9 cellular contexts compared by ENCODE assay signal in the genomic region with DNA sequence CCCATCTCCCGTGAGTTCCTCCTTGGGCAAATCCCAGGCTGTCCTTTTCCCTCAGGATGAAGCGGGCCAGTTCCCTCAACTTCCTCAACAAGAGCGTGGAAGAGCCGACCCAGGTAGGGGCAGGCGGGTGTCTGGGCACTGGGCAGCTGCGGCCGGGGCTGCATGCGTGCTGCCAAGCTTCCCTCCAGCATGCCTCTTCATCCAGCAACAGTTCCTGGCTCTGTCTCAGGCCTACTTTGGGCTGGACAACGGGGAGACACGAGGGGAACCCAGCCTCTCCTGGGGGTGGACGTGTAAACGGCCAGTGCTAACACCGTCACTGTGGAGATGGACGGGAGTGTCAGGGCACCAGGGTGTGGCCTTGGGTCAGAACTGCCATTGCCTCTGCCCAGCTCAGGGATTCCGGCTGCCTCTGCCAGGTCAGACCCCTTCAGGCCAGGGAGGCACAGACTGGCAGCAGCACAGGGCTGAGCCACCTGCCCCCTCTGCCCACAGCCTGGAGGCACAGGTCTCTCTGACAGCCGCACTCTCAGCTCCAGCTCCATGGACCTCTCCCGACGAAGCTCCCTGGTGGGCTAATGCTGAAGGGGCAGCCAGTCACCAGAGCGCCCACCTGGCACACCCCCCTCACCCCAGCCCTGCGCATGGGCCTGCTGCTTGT. TPM values are rescaled to one million over a fixed set of nuclear protein-coding genes. Genes with fewer than 3 reads are reported as not detected.
DNase-seq lines count a peak whose midpoint lies in the region; ATAC-seq and TF ChIP-seq lines count a peak whose summit lies in the region.
"Had no signal": no experiment of that assay in that cellular context is flagged by ENCODE, and none has a peak within 500 bp of the region (broad histone marks: within the 10 kb centered on the region; RNA-seq: fewer than 3 reads in every experiment).

No MANE protein-coding gene starts in this region.

- peak overlapping the region; percentile 91 for H3K4me3 Mint-ChIP-seq in activated CD8-positive, alpha-beta T cell treated with anti-CD3 and anti-CD28 coated beads for 36 hours
- peak overlapping the region; percentile 79 for H3K4me3 Mint-ChIP-seq in glutamatergic neuron (ENCODE audit: unreplicated experiment)
- H3K4me3 Mint-ChIP-seq in stimulated activated effector memory CD8-positive, alpha-beta T cell treated with anti-CD3 and anti-CD28 coated beads, Interleukin-12 subunit alpha, Interleukin-12 subunit beta, amount 100 ng/mL, for 72 hours = peak overlapping the region; percentile 93

- DNase-seq in HCT116 (ENCODE audit: low read depth, low spot score) = no peak
- DNase-seq in activated CD8-positive, alpha-beta T cell treated with anti-CD3 and anti-CD28 coated beads for 36 hours = no peak
- no peak for DNase-seq in glutamatergic neuron
- no peak for DNase-seq in stimulated activated effector memory CD8-positive, alpha-beta T cell treated with anti-CD3 and anti-CD28 coated beads, Interleukin-12 subunit alpha, Interleukin-12 subunit beta, amount 100 ng/mL, for 72 hours (ENCODE audit: low spot score in 2 of 2)
- no peak for DNase-seq in NCI-H1417 treated with DMSO at 0.1 percent for 48 hours (lab: John Stamatoyannopoulos, UW)
- no peak for DNase-seq in OCI-M1 (lab: John Stamatoyannopoulos, UW)
- DNase-seq in GM20000 (ENCODE audit: low spot score) = no peak
- DNase-seq: activated CD8-positive, alpha-beta memory T cell treated with anti-CD3 and anti-CD28 coated beads, Interleukin-2, amount 50 U/mL, for 48 hours; NCI-H345 had no signal

- H4K20me1 ChIP-seq in HCT116 (ENCODE audit: insufficient read depth) = no peaks in the 10 kb centered on the region

- H3K79me2 ChIP-seq in HCT116 (ENCODE audit: insufficient read depth, low read length) = peaks cover 24% of the 10 kb centered on the region

- H2AFZ ChIP-seq in HCT116 (ENCODE audit: low read depth, low read length, poor library complexity, severe bottlenecking) = no peak overlapping the region

- intact Hi-C loops in HCT116 (cut with micrococcal nuclease) = no loop called here
- intact Hi-C loops in activated CD8-positive, alpha-beta T cell treated with anti-CD3 and anti-CD28 coated beads for 36 hours (cut with micrococcal nuclease) = no loop called here

- H3K9me3 ChIP-seq in HCT116 (ENCODE audit: control insufficient read depth in 1 of 2, insufficient read depth in 1 of 2, low read depth in 1 of 2, low read length in 2 of 2) = no peaks in the 10 kb centered on the region

- CTCF ChIA-PET in HCT116 (lab: Charles Lee) = interaction anchor here (2.6 kb wide), 1 partner anchor 23 kb away, joined by 8 read pairs; the partner anchor contains the start of gene YIF1A
- CTCF ChIA-PET in activated CD8-positive, alpha-beta T cell treated with anti-CD3 and anti-CD28 coated beads for 36 hours (lab: Charles Lee) = interaction anchor here (1.2 to 7.6 kb wide), 3 partner anchors 8 to 45 kb away, joined by 3 to 37 read pairs (median 3); no protein-coding TSS in a partner anchor

- no peak for ATAC-seq in HCT116
- ATAC-seq in activated CD8-positive, alpha-beta T cell treated with anti-CD3 and anti-CD28 coated beads for 36 hours = no peak
- ATAC-seq in stimulated activated effector memory CD8-positive, alpha-beta T cell treated with anti-CD3 and anti-CD28 coated beads, Interleukin-12 subunit alpha, Interleukin-12 subunit beta, amount 100 ng/mL, for 72 hours = no peak

- H3K27me3 Mint-ChIP-seq in activated CD8-positive, alpha-beta T cell treated with anti-CD3 and anti-CD28 coated beads for 36 hours = no peaks in the 10 kb centered on the region
- peaks cover 19% of the 10 kb centered on the region for H3K27me3 Mint-ChIP-seq in glutamatergic neuron (ENCODE audit: unreplicated experiment)

- RAD21 ChIA-PET in HCT116 (lab: Charles Lee; ENCODE audit: low non-redundant PET in 1 of 2, low total read pairs in 2 of 2, uncharacterized antibody in 2 of 2, unreplicated experiment in 2 of 2) = no interaction called here

- no TSS peak for BruUV-seq in HCT116 (replicated peaks; lab: Mats Ljungman, UMichigan)

- H3K4me1 Mint-ChIP-seq in activated CD8-positive, alpha-beta T cell treated with anti-CD3 and anti-CD28 coated beads for 36 hours (ENCODE audit: low read depth) = peaks cover 20% of the 10 kb centered on the region
- peaks cover 4% of the 10 kb centered on the region for H3K4me1 Mint-ChIP-seq in glutamatergic neuron (ENCODE audit: low read depth, unreplicated experiment)
- H3K4me1 Mint-ChIP-seq in stimulated activated effector memory CD8-positive, alpha-beta T cell treated with anti-CD3 and anti-CD28 coated beads, Interleukin-12 subunit alpha, Interleukin-12 subunit beta, amount 100 ng/mL, for 72 hours = peaks cover 36% of the 10 kb centered on the region

- no peak for TF ChIP-seq POLR2A in HCT116 (IDR thresholded peaks at IDR 0.05; ENCODE audit: borderline replicate concordance, extremely low read depth, insufficient read depth, insufficient read length)

- no peak for TF ChIP-seq CTCF in HCT116 (IDR thresholded peaks at IDR 0.05 in 2 of 3, conservative IDR thresholded peaks at IDR 0.05 in 1 of 3; ENCODE audit: borderline replicate concordance in 1 of 3, insufficient read depth in 1 of 3, low read depth in 2 of 3, low read length in 2 of 3)
- no peak for TF ChIP-seq CTCF in activated CD8-positive, alpha-beta T cell treated with anti-CD3 and anti-CD28 coated beads for 36 hours (IDR thresholded peaks at IDR 0.05)
- TF ChIP-seq CTCF in glutamatergic neuron (IDR thresholded peaks at IDR 0.05; ENCODE audit: partially characterized antibody, unreplicated experiment) = no peak
- no peak for TF ChIP-seq CTCF in GM20000 (IDR thresholded peaks at IDR 0.05; ENCODE audit: extremely low read depth, missing control alignments)

- H3K9me3 Mint-ChIP-seq in activated CD8-positive, alpha-beta T cell treated with anti-CD3 and anti-CD28 coated beads for 36 hours = no peaks in the 10 kb centered on the region
- H3K9me3 Mint-ChIP-seq in glutamatergic neuron (ENCODE audit: unreplicated experiment) = peaks cover 13% of the 10 kb centered on the region
- no peaks in the 10 kb centered on the region for H3K9me3 Mint-ChIP-seq in stimulated activated effector memory CD8-positive, alpha-beta T cell treated with anti-CD3 and anti-CD28 coated beads, Interleukin-12 subunit alpha, Interleukin-12 subunit beta, amount 100 ng/mL, for 72 hours

- no peaks in the 10 kb centered on the region for H3K9me2 ChIP-seq in HCT116 (ENCODE audit: insufficient read depth)

- peak overlapping the region; percentile 85 for H3K9ac ChIP-seq in HCT116 (ENCODE audit: low read length)

- H3K27ac ChIP-seq in HCT116 (ENCODE audit: low read depth, low read length) = peak overlapping the region; percentile 69; the same call in 1 of the 2 replicates

- H3K27ac Mint-ChIP-seq in activated CD8-positive, alpha-beta T cell treated with anti-CD3 and anti-CD28 coated beads for 36 hours = no peak overlapping the region
- H3K27ac Mint-ChIP-seq in glutamatergic neuron (ENCODE audit: unreplicated experiment) = peak overlapping the region; percentile 78
- H3K27ac Mint-ChIP-seq in stimulated activated effector memory CD8-positive, alpha-beta T cell treated with anti-CD3 and anti-CD28 coated beads, Interleukin-12 subunit alpha, Interleukin-12 subunit beta, amount 100 ng/mL, for 72 hours = peak overlapping the region; percentile 98

- POLR2A ChIA-PET in HCT116 (lab: Charles Lee) = interaction anchor here (1.9 to 2.3 kb wide), 2 partner anchors 12 to 46 kb away, joined by 6 to 18 read pairs; no protein-coding TSS in a partner anchor
- POLR2A ChIA-PET in activated CD8-positive, alpha-beta T cell treated with anti-CD3 and anti-CD28 coated beads for 36 hours (lab: Charles Lee) = interaction anchor here (0.9 to 1.0 kb wide), 2 partner anchors 8 to 11 kb away, joined by 3 to 4 read pairs; no protein-coding TSS in a partner anchor

- peaks cover 31% of the 10 kb centered on the region for H3K36me3 Mint-ChIP-seq in activated CD8-positive, alpha-beta T cell treated with anti-CD3 and anti-CD28 coated beads for 36 hours (ENCODE audit: low read depth)
- no peaks in the 10 kb centered on the region for H3K36me3 Mint-ChIP-seq in glutamatergic neuron (ENCODE audit: unreplicated experiment)
- peaks cover 51% of the 10 kb centered on the region for H3K36me3 Mint-ChIP-seq in stimulated activated effector memory CD8-positive, alpha-beta T cell treated with anti-CD3 and anti-CD28 coated beads, Interleukin-12 subunit alpha, Interleukin-12 subunit beta, amount 100 ng/mL, for 72 hours

- peaks cover 6 to 26% of the 10 kb centered on the region in 2 experiments for H3K4me1 ChIP-seq in HCT116 (ENCODE audit: control insufficient read depth in 1 of 2, insufficient read depth in 2 of 2, low read length in 2 of 2)

- peaks cover 9 to 12% of the 10 kb centered on the region in 2 experiments; a peak in 3 of 4 replicates for H3K36me3 ChIP-seq in HCT116 (ENCODE audit: control insufficient read depth in 1 of 2, insufficient read depth in 2 of 2, low read length in 2 of 2)

- no peak for TF ChIP-seq RAD21 in HCT116 (IDR thresholded peaks at IDR 0.05; ENCODE audit: low read depth)

- peak overlapping the region; percentile 93 to 99 for H3K4me3 ChIP-seq in HCT116 (replicated peaks in 1 of 2; ENCODE audit: low read depth in 1 of 2, low read length in 2 of 2)

- H3K27me3 ChIP-seq in HCT116 (ENCODE audit: insufficient read depth, low read length) = no peaks in the 10 kb centered on the region

- H3K4me2 ChIP-seq in HCT116 (ENCODE audit: low read length) = peak overlapping the region; percentile 70

TF ChIP-seq in HCT116, 20 proteins besides CTCF, POLR2A, EP300 and RAD21 (continues in another document):
- no peak for TF ChIP-seq POLR2AphosphoS5 (IDR thresholded peaks at IDR 0.05; ENCODE audit: low read depth, low read length)

RNA-seq across cellular contexts. Expression of gene RAB1B, which starts 1.9 kb away (rescaled TPM):
- total RNA-seq in HCT116 (2021; ENCODE audit: unreplicated experiment) (148 TPM), glutamatergic neuron (ENCODE audit: unreplicated experiment) (85.4 TPM)
- 167 and 174 TPM in 2 replicates for polyA plus RNA-seq in HCT116 (2012)
- total RNA-seq in activated CD8-positive, alpha-beta T cell treated with anti-CD3 and anti-CD28 coated beads for 36 hours = 10 to 100 TPM; 97.9 to 98.2 TPM

RNA-seq across cellular contexts. Expression of gene KLC2, which starts 9.0 kb away (rescaled TPM):
- total RNA-seq in HCT116 (2021; ENCODE audit: unreplicated experiment) = 58.5 TPM
- 42.1 and 54.3 TPM in 2 replicates for polyA plus RNA-seq in HCT116 (2012)
- total RNA-seq in activated CD8-positive, alpha-beta T cell treated with anti-CD3 and anti-CD28 coated beads for 36 hours = 10 to 100 TPM; 32.2 to 35.2 TPM
- 127 TPM for total RNA-seq in glutamatergic neuron (ENCODE audit: unreplicated experiment)

RNA-seq across cellular contexts. Expression of gene CNIH2, which starts 11.5 kb away (rescaled TPM):
- total RNA-seq in HCT116 (2021; ENCODE audit: unreplicated experiment) (1.3 TPM), glutamatergic neuron (ENCODE audit: unreplicated experiment) (61.3 TPM)
- polyA plus RNA-seq in HCT116 (2012) = 0.70 and 0.75 TPM in 2 replicates
- 1 to 10 TPM in 1 of 2 experiments, under 1 TPM in 1; 0.96 to 2.0 TPM for total RNA-seq in activated CD8-positive, alpha-beta T cell treated with anti-CD3 and anti-CD28 coated beads for 36 hours

RNA-seq across cellular contexts. Expression of gene YIF1A, which starts 22.4 kb away (rescaled TPM):
- total RNA-seq in HCT116 (2021; ENCODE audit: unreplicated experiment) (54.7 TPM), glutamatergic neuron (ENCODE audit: unreplicated experiment) (115 TPM)
- polyA plus RNA-seq in HCT116 (2012) = 82.8 and 97.7 TPM in 2 replicates
- total RNA-seq in activated CD8-positive, alpha-beta T cell treated with anti-CD3 and anti-CD28 coated beads for 36 hours = 10 to 100 TPM; 57.4 to 64.0 TPM

RNA-seq across cellular contexts. Expression of gene TMEM151A, which starts 25.2 kb away (rescaled TPM):
- total RNA-seq in HCT116 (2021; ENCODE audit: unreplicated experiment) = 5.9 TPM
- 5.0 and 5.4 TPM in 2 replicates for polyA plus RNA-seq in HCT116 (2012)
- total RNA-seq in activated CD8-positive, alpha-beta T cell treated with anti-CD3 and anti-CD28 coated beads for 36 hours = not detected
- total RNA-seq in glutamatergic neuron (ENCODE audit: unreplicated experiment) = 19.2 TPM

Comparison
In these comparisons a context has a peak if more than half of its experiments do, and no peak if none do; other contexts are left out.
1. RNA of gene CNIH2, which starts 11.5 kb away (total RNA-seq): 61.3 TPM in glutamatergic neuron (single experiment); 0.96 to 2.0 TPM in activated CD8-positive, alpha-beta T cell treated with anti-CD3 and anti-CD28 coated beads for 36 hours and 1.3 TPM in HCT116 (single experiment); every median in the first group is over 10 times any median in the second.
2. Peak in every context shown above with its lines, with median percentiles within 50 percentile points of each other: H3K4me3 Mint-ChIP-seq.